8 cellular contexts compared by ENCODE assay signal in the genomic region with DNA sequence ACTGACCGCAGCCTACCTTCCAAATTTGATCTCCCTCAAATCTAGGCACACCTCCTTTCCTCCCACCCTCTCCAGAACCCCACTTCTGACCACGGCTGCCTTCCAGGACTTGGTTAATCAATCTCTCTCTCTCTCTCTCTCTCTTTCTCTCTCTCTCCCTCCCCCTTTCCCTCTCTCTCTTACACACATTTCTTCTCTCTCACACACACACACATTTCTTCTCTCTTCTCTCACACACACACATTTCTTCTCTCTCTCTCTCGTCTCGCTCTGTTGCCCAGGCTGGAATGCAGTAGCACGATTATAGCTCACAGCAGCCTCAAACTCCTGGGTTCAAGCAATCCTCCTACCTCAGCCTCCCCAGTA. TPM values are rescaled to one million over a fixed set of nuclear protein-coding genes. Genes with fewer than 3 reads are reported as not detected.
DNase-seq lines count a peak whose midpoint lies in the region; FAIRE-seq and TF ChIP-seq lines count a peak whose summit lies in the region.

No MANE protein-coding gene starts in this region.

- H3K9me3 ChIP-seq in cardiac muscle cell (ENCODE audit: low read depth) (no peaks in the 10 kb centered on the region), kidney (ENCODE audit: control insufficient read depth in 1 of 2, low read length in 2 of 2) (no peaks in the 10 kb centered on the region), tibial nerve (no peaks in the 10 kb centered on the region)

- TF ChIP-seq POLR2A in tibial nerve (IDR thresholded peaks at IDR 0.05), result no peak

- no peak for DNase-seq in cardiac muscle cell (ENCODE audit: low read depth in 1 of 2, low spot score in 1 of 2)
- no peak for DNase-seq in cardiac septum (ENCODE audit: low spot score)
- no peak for DNase-seq in activated T-helper 2 cell treated with anti-CD3 and anti-CD28 coated beads, Interferon-gamma antibody, Interleukin-2, Interleukin-4, amounts not matched to agents 10 μg/mL and 5 μg/mL and 100 μg/mL, durations not matched to agents 14 hours and 24 hours and 36 hours (ENCODE audit: low spot score)
- DNase-seq in kidney, result no peak
- DNase-seq in tibial nerve (ENCODE audit: low spot score in 2 of 2), result no peak
- DNase-seq in NCI-H2029 treated with DMSO at 0.1 percent for 48 hours (lab: John Stamatoyannopoulos, UW), result no peak
- DNase-seq in mesenteric fat pad (ENCODE audit: low spot score), result no peak
- no peak for DNase-seq in NCI-H1092 (lab: John Stamatoyannopoulos, UW)

- H3K27me3 ChIP-seq in cardiac muscle cell, result no peaks in the 10 kb centered on the region
- H3K27me3 ChIP-seq in tibial nerve, result no peaks in the 10 kb centered on the region

- peak overlapping the region; percentile 95 for H3K27ac Mint-ChIP-seq in activated T-helper 2 cell treated with anti-CD3 and anti-CD28 coated beads, Interferon-gamma antibody, Interleukin-2, Interleukin-4, amounts not matched to agents 10 μg/mL and 5 μg/mL and 100 μg/mL, durations not matched to agents 14 hours and 24 hours and 36 hours

- peaks cover 43% of the 10 kb centered on the region for H3K4me1 Mint-ChIP-seq in activated T-helper 2 cell treated with anti-CD3 and anti-CD28 coated beads, Interferon-gamma antibody, Interleukin-2, Interleukin-4, amounts not matched to agents 10 μg/mL and 5 μg/mL and 100 μg/mL, durations not matched to agents 14 hours and 24 hours and 36 hours (ENCODE audit: low read depth)

- peak overlapping the region; percentile 53 to 67 for H3K9ac ChIP-seq in kidney (ENCODE audit: low read length in 2 of 2)

- TF ChIP-seq EP300 in tibial nerve (IDR thresholded peaks at IDR 0.05), result no peak

- WGBS in tibial nerve, 2 donors, result 12 to 21% methylated on average over 5 of the region's 5 CpGs

- no peaks in the 10 kb centered on the region for H3K9me3 Mint-ChIP-seq in activated T-helper 2 cell treated with anti-CD3 and anti-CD28 coated beads, Interferon-gamma antibody, Interleukin-2, Interleukin-4, amounts not matched to agents 10 μg/mL and 5 μg/mL and 100 μg/mL, durations not matched to agents 14 hours and 24 hours and 36 hours

- H3K27me3 Mint-ChIP-seq in activated T-helper 2 cell treated with anti-CD3 and anti-CD28 coated beads, Interferon-gamma antibody, Interleukin-2, Interleukin-4, amounts not matched to agents 10 μg/mL and 5 μg/mL and 100 μg/mL, durations not matched to agents 14 hours and 24 hours and 36 hours (ENCODE audit: low read depth), result no peaks in the 10 kb centered on the region

- H3K4me1 ChIP-seq in cardiac muscle cell (ENCODE audit: low read depth) (peaks cover 15% of the 10 kb centered on the region), kidney (ENCODE audit: control insufficient read depth in 1 of 2, insufficient read depth in 1 of 2, low read depth in 1 of 2, low read length in 2 of 2) (peaks cover 7 to 12% of the 10 kb centered on the region in 2 donors), tibial nerve (peaks cover 0 to 46% (median 20%) of the 10 kb centered on the region in 4 donors)

- intact Hi-C loops in cardiac septum (cut with DNase I) (loop anchor here (1.0 to 5.0 kb wide), 2 partner anchors 20 to 92 kb away; partner anchors contain the start of genes CDKN3 and CGRRF1), kidney (cut with DNase I) (no loop called here)
- intact Hi-C loops in activated T-helper 2 cell treated with anti-CD3 and anti-CD28 coated beads, Interferon-gamma antibody, Interleukin-2, Interleukin-4, amounts not matched to agents 10 μg/mL and 5 μg/mL and 100 μg/mL, durations not matched to agents 14 hours and 24 hours and 36 hours (cut with micrococcal nuclease), result loop anchor here (1.0 to 2.0 kb wide), 3 partner anchors 20 to 92 kb away; partner anchors contain the start of genes CDKN3, CGRRF1 and CNIH1

- no peak for TF ChIP-seq CTCF in cardiac muscle cell (IDR thresholded peaks at IDR 0.05; ENCODE audit: low read depth, low read length)
- no peak for TF ChIP-seq CTCF in kidney (IDR thresholded peaks at IDR 0.05; ENCODE audit: borderline replicate concordance, extremely low read depth, insufficient read depth)
- TF ChIP-seq CTCF in tibial nerve (IDR thresholded peaks at IDR 0.05), result no peak

- H3K36me3 ChIP-seq in cardiac muscle cell (no peaks in the 10 kb centered on the region), kidney (ENCODE audit: control insufficient read depth in 1 of 2, insufficient read depth in 2 of 2, low read length in 2 of 2) (no peaks in the 10 kb centered on the region), tibial nerve (peaks cover 0 to 5% (median 0%) of the 10 kb centered on the region in 3 donors)

- H3K4me3 ChIP-seq in cardiac muscle cell (peak overlapping the region; percentile 89), kidney (ENCODE audit: low read length in 2 of 2) (peak overlapping the region; percentile 84 to 93), tibial nerve (peak overlapping the region; percentile 76 to 99 (median 86))

- peak overlapping the region; percentile 92 for H3K4me3 Mint-ChIP-seq in activated T-helper 2 cell treated with anti-CD3 and anti-CD28 coated beads, Interferon-gamma antibody, Interleukin-2, Interleukin-4, amounts not matched to agents 10 μg/mL and 5 μg/mL and 100 μg/mL, durations not matched to agents 14 hours and 24 hours and 36 hours (ENCODE audit: low read depth)

- peaks cover 30% of the 10 kb centered on the region for H3K36me3 Mint-ChIP-seq in activated T-helper 2 cell treated with anti-CD3 and anti-CD28 coated beads, Interferon-gamma antibody, Interleukin-2, Interleukin-4, amounts not matched to agents 10 μg/mL and 5 μg/mL and 100 μg/mL, durations not matched to agents 14 hours and 24 hours and 36 hours (ENCODE audit: low read depth)

- H3K27ac ChIP-seq in cardiac muscle cell (peak overlapping the region; percentile 86), kidney (ENCODE audit: low read depth in 2 of 2, low read length in 2 of 2) (peak overlapping the region; percentile 72 to 88), tibial nerve (peak overlapping the region; percentile 84 to 99 (median 93))

- FAIRE-seq in kidney (lab: Jason Lieb, UNC), result no peak

RNA-seq across cellular contexts. Expression of gene GMFB, which starts 0.5 kb away (rescaled TPM):
- total RNA-seq in cardiac muscle cell, result 26.7 and 60.3 TPM in 2 replicates
- 38.1 and 45.0 TPM in 2 replicates for polyA plus RNA-seq in cardiac muscle cell
- 29.5 TPM for total RNA-seq in cardiac septum
- 36.3 and 40.0 TPM in 2 replicates for total RNA-seq in activated T-helper 2 cell treated with anti-CD3 and anti-CD28 coated beads, Interferon-gamma antibody, Interleukin-2, Interleukin-4, amounts not matched to agents 10 μg/mL and 5 μg/mL and 100 μg/mL, durations not matched to agents 14 hours and 24 hours and 36 hours
- total RNA-seq in kidney, result 53.6 TPM
- polyA plus RNA-seq in kidney (ENCODE audit: insufficient read depth, low read depth, low replicate concordance), result 22.7 TPM
- 100 to 1,000 TPM in 1 of 4 donors, 10 to 100 TPM in 3; 41.8 to 111 (median 72.6) TPM for total RNA-seq in tibial nerve
- total RNA-seq in mesenteric fat pad, result 86.0 TPM

RNA-seq across cellular contexts. Expression of gene CGRRF1, which starts 20.4 kb away (rescaled TPM):
- total RNA-seq in cardiac muscle cell (8.4 and 12.4 TPM in 2 replicates), cardiac septum (17.0 TPM), kidney (19.6 TPM), tibial nerve (10 to 100 TPM; 16.5 to 28.8 (median 21.2) TPM), mesenteric fat pad (23.3 TPM)
- polyA plus RNA-seq in cardiac muscle cell (22.9 and 40.6 TPM in 2 replicates), kidney (ENCODE audit: insufficient read depth, low read depth, low replicate concordance) (26.2 TPM)
- 6.2 and 9.1 TPM in 2 replicates for total RNA-seq in activated T-helper 2 cell treated with anti-CD3 and anti-CD28 coated beads, Interferon-gamma antibody, Interleukin-2, Interleukin-4, amounts not matched to agents 10 μg/mL and 5 μg/mL and 100 μg/mL, durations not matched to agents 14 hours and 24 hours and 36 hours

RNA-seq across cellular contexts. Expression of gene CNIH1, which starts 48.1 kb away (rescaled TPM):
- total RNA-seq in cardiac muscle cell, result 87.3 and 128 TPM in 2 replicates
- polyA plus RNA-seq in cardiac muscle cell, result 87.2 and 106 TPM in 2 replicates
- 77.7 TPM for total RNA-seq in cardiac septum
- total RNA-seq in activated T-helper 2 cell treated with anti-CD3 and anti-CD28 coated beads, Interferon-gamma antibody, Interleukin-2, Interleukin-4, amounts not matched to agents 10 μg/mL and 5 μg/mL and 100 μg/mL, durations not matched to agents 14 hours and 24 hours and 36 hours, result 113 and 115 TPM in 2 replicates
- total RNA-seq in kidney, result 64.8 TPM
- polyA plus RNA-seq in kidney (ENCODE audit: insufficient read depth, low read depth, low replicate concordance), result 78.3 TPM
- 10 to 100 TPM; 29.3 to 61.8 (median 59.5) TPM for total RNA-seq in tibial nerve
- total RNA-seq in mesenteric fat pad, result 101 TPM
